ENCODE assay signal across 10 cellular contexts in the genomic region with DNA sequence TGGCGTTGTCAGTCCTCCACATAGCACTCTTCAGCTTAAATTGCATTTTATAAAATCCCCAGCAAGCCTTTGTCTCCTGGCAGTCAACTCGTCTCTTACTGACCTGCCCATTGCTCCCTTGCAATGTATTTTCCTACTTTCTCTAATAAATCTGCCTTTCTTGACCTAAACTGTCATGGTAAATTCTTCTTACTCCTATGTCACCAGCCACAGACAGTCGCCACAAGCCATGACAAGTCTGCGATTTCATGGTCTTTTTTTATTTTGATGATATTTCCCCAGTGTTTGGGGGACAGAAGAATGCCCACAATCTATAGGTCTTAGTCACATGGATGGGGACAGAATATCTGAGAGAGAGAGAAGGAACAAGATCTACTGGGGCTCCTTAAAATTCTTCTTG. TPM values are rescaled to one million over a fixed set of nuclear protein-coding genes. Genes with fewer than 3 reads are reported as not detected.
DNase-seq lines count a peak whose midpoint lies in the region; ATAC-seq, FAIRE-seq and TF ChIP-seq lines count a peak whose summit lies in the region.
"Had no signal": no experiment of that assay in that cellular context is flagged by ENCODE, and none has a peak within 500 bp of the region (broad histone marks: within the 10 kb centered on the region; RNA-seq: fewer than 3 reads in every experiment).

No MANE protein-coding gene starts in this region.

- intact Hi-C loops in right cardiac atrium (cut with DNase I), result no loop called here

- peak; percentile 15 to 35 for DNase-seq in foreskin keratinocyte
- no peak for DNase-seq in GM12892 (ENCODE audit: insufficient read length)
- no peak for DNase-seq in Kasumi-1 (lab: John Stamatoyannopoulos, UW)
- no peak for DNase-seq in amygdala (lab: John Stamatoyannopoulos, UW)
- DNase-seq in right cardiac atrium, result no peak
- DNase-seq: DMS79, PC-9 had no signal

- ATAC-seq in GM21526 (IDR thresholded peaks at IDR 0.05; ENCODE audit: low FRiP score, unreplicated experiment) (peak; percentile 24), HG03565 (IDR thresholded peaks at IDR 0.05; ENCODE audit: unreplicated experiment) (peak; percentile 15), foreskin keratinocyte (no peak), right cardiac atrium (no peak)

- H3K4me1 ChIP-seq in foreskin keratinocyte, result peaks cover 9% of the 10 kb centered on the region
- peaks cover 7% of the 10 kb centered on the region for H3K4me1 ChIP-seq in right cardiac atrium (ENCODE audit: control insufficient read depth, insufficient read depth, low read length)

- 91% methylated on average over 4 of the region's 4 CpGs for WGBS in right cardiac atrium

- FAIRE-seq in GM12892 (lab: Jason Lieb, UNC), result no peak

- no peaks in the 10 kb centered on the region for H3K9me3 ChIP-seq in right cardiac atrium (ENCODE audit: control insufficient read depth, low read length)

- H3K27me3 ChIP-seq in foreskin keratinocyte (no peaks in the 10 kb centered on the region), right cardiac atrium (ENCODE audit: control insufficient read depth, insufficient read depth) (no peaks in the 10 kb centered on the region)

- no peak overlapping the region for H3K27ac ChIP-seq in foreskin keratinocyte
- no peak overlapping the region for H3K27ac ChIP-seq in right cardiac atrium (ENCODE audit: low read length)
- H3K27ac ChIP-seq: PC-9 had no signal

- peak overlapping the region; percentile 61; the same call in 1 of the 2 replicates for H3K4me3 ChIP-seq in GM08714 (ENCODE audit: low read length)
- no peak overlapping the region for H3K4me3 ChIP-seq in right cardiac atrium (ENCODE audit: low read length)
- H3K4me3 ChIP-seq: PC-9 had no signal

- no peak for TF ChIP-seq POLR2A in GM12892 (IDR thresholded peaks at IDR 0.05; ENCODE audit: low read depth, low read length)

- TF ChIP-seq CTCF in foreskin keratinocyte (conservative IDR thresholded peaks at IDR 0.05), result no peak

RNA-seq across cellular contexts. Expression of a gene that starts 8.4 kb away (rescaled TPM):
- 8.4 and 10.9 TPM in 2 replicates for total RNA-seq in foreskin keratinocyte
- 11.3 and 11.8 TPM in 2 replicates for polyA plus RNA-seq in foreskin keratinocyte
- 50.3 TPM for polyA plus RNA-seq in GM12892 (2012; ENCODE audit: missing spikeins)
- total RNA-seq in right cardiac atrium, result 10 to 100 TPM; 11.8 to 21.7 (median 16.8) TPM
- polyA plus RNA-seq in right cardiac atrium, result 12.7 TPM

RNA-seq across cellular contexts. Expression of a gene that starts 28.0 kb away (rescaled TPM):
- total RNA-seq in foreskin keratinocyte, result 26.0 and 26.6 TPM in 2 replicates
- polyA plus RNA-seq in foreskin keratinocyte, result 20.8 and 23.3 TPM in 2 replicates
- 31.1 TPM for polyA plus RNA-seq in GM12892 (2012; ENCODE audit: missing spikeins)
- 10 to 100 TPM in 3 of 4 donors, 1 to 10 TPM in 1; 9.8 to 11.9 (median 11.3) TPM for total RNA-seq in right cardiac atrium
- polyA plus RNA-seq in right cardiac atrium, result 11.6 TPM

Comparison
In these comparisons a context has a peak if more than half of its experiments do, and no peak if none do; other contexts are left out.
1. ATAC-seq: peak in GM21526 (single experiment) and HG03565 (single experiment); none in foreskin keratinocyte (single experiment) and right cardiac atrium (0 of 2).
2. DNase-seq: peak in foreskin keratinocyte (2 of 2); none in GM12892 (single experiment), Kasumi-1 (0 of 2), amygdala (0 of 56) and right cardiac atrium (0 of 3).